In the genomic region with DNA sequence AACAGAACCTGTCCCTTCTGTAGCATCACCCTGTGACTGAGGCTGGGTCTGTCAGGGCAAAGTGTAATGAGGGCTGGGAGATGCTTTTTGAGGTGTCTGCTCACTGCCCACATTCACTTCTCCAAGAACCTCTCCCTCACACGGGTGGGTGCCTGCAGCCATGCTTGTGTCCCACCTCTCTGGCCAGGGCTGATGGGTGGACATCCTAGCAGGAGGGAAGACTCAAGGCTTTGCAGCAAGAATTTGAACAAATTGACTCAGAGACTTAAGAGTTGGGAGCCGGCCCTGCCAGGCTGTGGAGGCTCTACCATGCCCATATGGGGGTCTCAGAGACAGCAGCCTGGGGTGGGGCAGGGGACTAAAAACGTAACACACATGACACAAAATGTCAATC, we compare ENCODE assay signal across 1 cellular context.
TF ChIP-seq lines count a peak whose summit lies in the region.

No MANE protein-coding gene starts in this region.

TF ChIP-seq in HCT116, 20 proteins besides CTCF, POLR2A, EP300 and RAD21 (continued from another document):
- TF ChIP-seq, protein P1, sequence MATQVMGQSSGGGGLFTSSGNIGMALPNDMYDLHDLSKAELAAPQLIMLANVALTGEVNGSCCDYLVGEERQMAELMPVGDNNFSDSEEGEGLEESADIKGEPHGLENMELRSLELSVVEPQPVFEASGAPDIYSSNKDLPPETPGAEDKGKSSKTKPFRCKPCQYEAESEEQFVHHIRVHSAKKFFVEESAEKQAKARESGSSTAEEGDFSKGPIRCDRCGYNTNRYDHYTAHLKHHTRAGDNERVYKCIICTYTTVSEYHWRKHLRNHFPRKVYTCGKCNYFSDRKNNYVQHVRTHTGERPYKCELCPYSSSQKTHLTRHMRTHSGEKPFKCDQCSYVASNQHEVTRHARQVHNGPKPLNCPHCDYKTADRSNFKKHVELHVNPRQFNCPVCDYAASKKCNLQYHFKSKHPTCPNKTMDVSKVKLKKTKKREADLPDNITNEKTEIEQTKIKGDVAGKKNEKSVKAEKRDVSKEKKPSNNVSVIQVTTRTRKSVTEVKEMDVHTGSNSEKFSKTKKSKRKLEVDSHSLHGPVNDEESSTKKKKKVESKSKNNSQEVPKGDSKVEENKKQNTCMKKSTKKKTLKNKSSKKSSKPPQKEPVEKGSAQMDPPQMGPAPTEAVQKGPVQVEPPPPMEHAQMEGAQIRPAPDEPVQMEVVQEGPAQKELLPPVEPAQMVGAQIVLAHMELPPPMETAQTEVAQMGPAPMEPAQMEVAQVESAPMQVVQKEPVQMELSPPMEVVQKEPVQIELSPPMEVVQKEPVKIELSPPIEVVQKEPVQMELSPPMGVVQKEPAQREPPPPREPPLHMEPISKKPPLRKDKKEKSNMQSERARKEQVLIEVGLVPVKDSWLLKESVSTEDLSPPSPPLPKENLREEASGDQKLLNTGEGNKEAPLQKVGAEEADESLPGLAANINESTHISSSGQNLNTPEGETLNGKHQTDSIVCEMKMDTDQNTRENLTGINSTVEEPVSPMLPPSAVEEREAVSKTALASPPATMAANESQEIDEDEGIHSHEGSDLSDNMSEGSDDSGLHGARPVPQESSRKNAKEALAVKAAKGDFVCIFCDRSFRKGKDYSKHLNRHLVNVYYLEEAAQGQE (IDR thresholded peaks at IDR 0.05; ENCODE audit: low read depth): no peak
- TF ChIP-seq ELF1 (IDR thresholded peaks at IDR 0.05; ENCODE audit: borderline replicate concordance, low read depth): no peak
